Comparison of ENCODE assay signal across 14 cellular contexts in genomic region chr20:17811605-17811965, GRCh38.
A peak's percentile ranks its signal among the peaks of the same experiment; 100 is the strongest.
DNase-seq lines count a peak whose midpoint lies in the region; ATAC-seq and TF ChIP-seq lines count a peak whose summit lies in the region.
"Had no signal": no experiment of that assay in that cellular context is flagged by ENCODE, and none has a peak within 500 bp of the region (broad histone marks: within the 10 kb centered on the region; RNA-seq: fewer than 3 reads in every experiment).

No MANE protein-coding gene starts in this region.

- no peak for ATAC-seq in GM23338

- peaks cover 9% of the 10 kb centered on the region; the same call in 1 of the 2 replicates for H3K9me2 ChIP-seq in GM23338 (ENCODE audit: insufficient read depth)
- no peaks in the 10 kb centered on the region for H3K9me2 ChIP-seq in OCI-LY7 (ENCODE audit: insufficient read depth, low read length)

- H3K9me3 ChIP-seq in OCI-LY7 (ENCODE audit: low read length): no peaks in the 10 kb centered on the region
- H3K9me3 ChIP-seq in sigmoid colon: no peaks in the 10 kb centered on the region

- CTCF ChIA-PET in OCI-LY7 (lab: Charles Lee; ENCODE audit: unreplicated experiment): interaction anchor here (1.1 kb wide), 1 partner anchor 14 kb away, joined by 3 read pairs; no protein-coding TSS in a partner anchor

- intact Hi-C loops in OCI-LY7 (cut with micrococcal nuclease; ENCODE audit: unreplicated experiment) (no loop called here), sigmoid colon (cut with DNase I) (no loop called here)

- TF ChIP-seq CTCF in GM23338 (conservative IDR thresholded peaks at IDR 0.05; ENCODE audit: low read depth in 2 of 2) (no peak), OCI-LY7 (conservative IDR thresholded peaks at IDR 0.05; ENCODE audit: low read length) (no peak), sigmoid colon (IDR thresholded peaks at IDR 0.05) (no peak)

- TF ChIP-seq EP300 in sigmoid colon (IDR thresholded peaks at IDR 0.05): no peak

- no peak overlapping the region for H3K27ac Mint-ChIP-seq in GM23338
- H3K27ac Mint-ChIP-seq: CD4-positive, alpha-beta memory T cell had no signal

- no peak for DNase-seq in GM23338 (ENCODE audit: low spot score)
- no peak for DNase-seq in OCI-LY7 (ENCODE audit: low spot score)
- DNase-seq in sigmoid colon: peak; percentile 15
- DNase-seq in SIG-M5 treated with dmso at 0.1 percent for 504 hours (lab: John Stamatoyannopoulos, UW; ENCODE audit: unreplicated experiment): no peak
- no peak for DNase-seq in iPS-NIHi11 (ENCODE audit: low spot score)
- no peak for DNase-seq in SIG-M5 (lab: John Stamatoyannopoulos, UW)
- DNase-seq: C1 segment of cervical spinal cord; Calu3; CD4-positive, alpha-beta memory T cell; COR-L47; DMS53; DMS79 treated with DMSO at 0.1 percent for 48 hours; H7; HCEC 1CT had no signal

- H4K20me1 ChIP-seq in GM23338 (replicated peaks; ENCODE audit: insufficient read depth) (no peaks in the 10 kb centered on the region), OCI-LY7 (ENCODE audit: insufficient read depth, low read length) (no peaks in the 10 kb centered on the region)

- H3K27me3 Mint-ChIP-seq in GM23338 (ENCODE audit: insufficient read depth, low read depth, poor library complexity): no peaks in the 10 kb centered on the region
- H3K27me3 Mint-ChIP-seq: CD4-positive, alpha-beta memory T cell had no signal

- POLR2A ChIA-PET in OCI-LY7 (lab: Charles Lee): no interaction called here

- no peaks in the 10 kb centered on the region for H3F3A ChIP-seq in GM23338 (replicated peaks; ENCODE audit: low read depth)

- H3K4me3 ChIP-seq in GM23338: no peak overlapping the region
- H3K4me3 ChIP-seq in OCI-LY7 (ENCODE audit: low read depth, low read length, poor library complexity, severe bottlenecking): no peak overlapping the region
- H3K4me3 ChIP-seq in sigmoid colon: no peak overlapping the region

- H2AFZ ChIP-seq in GM23338: 0 out of 2 replicates have a peak overlapping the region, but pooled peaks have one; percentile 32
- H2AFZ ChIP-seq in OCI-LY7 (ENCODE audit: low read length): no peak overlapping the region

- no peaks in the 10 kb centered on the region for H3K36me3 Mint-ChIP-seq in GM23338 (ENCODE audit: low read depth)
- H3K36me3 Mint-ChIP-seq: CD4-positive, alpha-beta memory T cell had no signal

- no TSS peak for BruUV-seq in OCI-LY7 (replicated peaks; lab: Mats Ljungman, UMichigan)

- H3K36me3 ChIP-seq in GM23338 (ENCODE audit: insufficient read depth): no peaks in the 10 kb centered on the region
- H3K36me3 ChIP-seq in OCI-LY7 (ENCODE audit: insufficient read depth, low read length): no peaks in the 10 kb centered on the region
- H3K36me3 ChIP-seq in sigmoid colon: no peaks in the 10 kb centered on the region

- H3K79me2 ChIP-seq in GM23338 (replicated peaks; ENCODE audit: insufficient read depth) (no peaks in the 10 kb centered on the region), OCI-LY7 (ENCODE audit: insufficient read depth, low read depth, low read length) (no peaks in the 10 kb centered on the region)

- 83 to 94% methylated on average over 4 of the region's 4 CpGs for WGBS in sigmoid colon, 2 donors

- H3K27ac ChIP-seq in GM23338 (ENCODE audit: low read depth): no peak overlapping the region
- no peak overlapping the region for H3K27ac ChIP-seq in OCI-LY7 (ENCODE audit: low read depth, low read length, poor library complexity, severe bottlenecking)
- no peak overlapping the region for H3K27ac ChIP-seq in sigmoid colon

- no peaks in the 10 kb centered on the region for H3K27me3 ChIP-seq in GM23338 (ENCODE audit: insufficient read depth)
- H3K27me3 ChIP-seq in sigmoid colon: no peaks in the 10 kb centered on the region

- H3K4me1 Mint-ChIP-seq in GM23338: peaks cover 9% of the 10 kb centered on the region; the same call in 2 of the 3 replicates
- H3K4me1 Mint-ChIP-seq: CD4-positive, alpha-beta memory T cell had no signal

- H3K4me2 ChIP-seq in GM23338: no peak overlapping the region
- peak overlapping the region; percentile 42 for H3K4me2 ChIP-seq in OCI-LY7 (ENCODE audit: low read length)

- H3K4me1 ChIP-seq in GM23338 (ENCODE audit: insufficient read depth) (peaks cover 4% of the 10 kb centered on the region; the same call in 1 of the 2 replicates), OCI-LY7 (ENCODE audit: insufficient read depth, low read length, poor library complexity, severe bottlenecking) (peaks cover 16% of the 10 kb centered on the region), sigmoid colon (peaks cover 0 to 40% (median 29%) of the 10 kb centered on the region in 4 donors)

- TF ChIP-seq POLR2A in sigmoid colon (IDR thresholded peaks at IDR 0.05): no peak

- no peaks in the 10 kb centered on the region for H3K9me3 Mint-ChIP-seq in GM23338
- H3K9me3 Mint-ChIP-seq: CD4-positive, alpha-beta memory T cell had no signal

- H3K4me3 Mint-ChIP-seq in GM23338: no peak overlapping the region
- H3K4me3 Mint-ChIP-seq: CD4-positive, alpha-beta memory T cell had no signal

TF ChIP-seq in GM23338, 12 proteins besides CTCF, POLR2A, EP300 and RAD21:
- TF ChIP-seq POLR2AphosphoS5 (IDR thresholded peaks at IDR 0.05; ENCODE audit: low read depth): no peak
- TF ChIP-seq EZH2 (IDR thresholded peaks at IDR 0.05; ENCODE audit: low read depth, unreplicated experiment): no peak
- no peak for TF ChIP-seq CREB1 (CRISPR knock-in tag; IDR thresholded peaks at IDR 0.05; ENCODE audit: low read depth)
- TF ChIP-seq ZNF114 (CRISPR knock-in tag; IDR thresholded peaks at IDR 0.05): no peak
- no peak for TF ChIP-seq ZNF331 (CRISPR knock-in tag; IDR thresholded peaks at IDR 0.05; ENCODE audit: low read depth)
- TF ChIP-seq ETS1 (IDR thresholded peaks at IDR 0.05): no peak
- TF ChIP-seq JUNB (IDR thresholded peaks at IDR 0.05; ENCODE audit: unreplicated experiment): no peak
- no peak for TF ChIP-seq EZH2phosphoT487 (IDR thresholded peaks at IDR 0.05; ENCODE audit: unreplicated experiment)
TF ChIP-seq in GM23338: peak in this region for 0.
